Comparison of ENCODE assay signal across 8 cellular contexts in genomic region chr17:7929158-7930029, GRCh38. TPM values are rescaled to one million over a fixed set of nuclear protein-coding genes. Genes with fewer than 3 reads are reported as not detected.
DNase-seq lines count a peak whose midpoint lies in the region; ATAC-seq lines count a peak whose summit lies in the region.

Gene KCNAB3 (minus strand): TSS chr17:7929856. CDS start chr17:7929435, 421 bp downstream.

- H3K4me1 ChIP-seq in effector memory CD4-positive, alpha-beta T cell (ENCODE audit: control insufficient read depth, insufficient read depth, low read length, poor library complexity, severe bottlenecking), result peaks cover 29% of the 10 kb centered on the region

- peak; percentile 69 for DNase-seq in activated CD4-positive, CD25-positive, alpha-beta regulatory T cell treated with anti-CD3 and anti-CD28 coated beads, Interleukin-2, amount 50 U/mL, for 72 hours
- peak; percentile 45 to 49 for DNase-seq in activated CD4-positive, alpha-beta T cell treated with anti-CD3 and anti-CD28 coated beads for 4 hours
- peak in 2 of 3 donors; percentile 53 for DNase-seq in effector memory CD4-positive, alpha-beta T cell
- DNase-seq in naive thymus-derived CD8-positive, alpha-beta T cell, result peak in 5 of 10 donors; percentile 24 to 52 (median 32)
- no peak for DNase-seq in SW480 (ENCODE audit: low spot score)

- H3K27me3 Mint-ChIP-seq in naive thymus-derived CD8-positive, alpha-beta T cell, result no peaks in the 10 kb centered on the region

- peak within 1 kb of the TSS; percentile 60 to 99 (median 90) for H3K27ac Mint-ChIP-seq in naive thymus-derived CD8-positive, alpha-beta T cell

- no peaks in the 10 kb centered on the region for H3K9me3 ChIP-seq in effector memory CD4-positive, alpha-beta T cell (ENCODE audit: control insufficient read depth, low read length)

- POLR2A ChIA-PET in naive thymus-derived CD8-positive, alpha-beta T cell (lab: Charles Lee), result interaction anchor here (1.2 to 6.2 kb wide), 2 partner anchors 12 to 243 kb away, joined by 5 to 110 read pairs; partner anchors contain the start of gene RNF227

- peaks cover 7% of the 10 kb centered on the region for H3K36me3 ChIP-seq in effector memory CD4-positive, alpha-beta T cell (ENCODE audit: control insufficient read depth, insufficient read depth, low read length)

- no peak within 1 kb of the TSS for H3K4me3 ChIP-seq in effector memory CD4-positive, alpha-beta T cell (ENCODE audit: insufficient read depth, low read depth, low read length, poor library complexity, severe bottlenecking)

- H3K4me3 Mint-ChIP-seq in naive thymus-derived CD8-positive, alpha-beta T cell, result peak within 1 kb of the TSS; percentile 87 to 100 (median 98)

- peaks cover 25 to 50% (median 43%) of the 10 kb centered on the region in 4 donors for H3K4me1 Mint-ChIP-seq in naive thymus-derived CD8-positive, alpha-beta T cell

- no peaks in the 10 kb centered on the region for H3K9me3 Mint-ChIP-seq in naive thymus-derived CD8-positive, alpha-beta T cell

- no peak within 1 kb of the TSS for H3K27ac ChIP-seq in effector memory CD4-positive, alpha-beta T cell (ENCODE audit: insufficient read depth, low read length, poor library complexity, severe bottlenecking)

- no peaks in the 10 kb centered on the region for H3K27me3 ChIP-seq in effector memory CD4-positive, alpha-beta T cell (replicated peaks; ENCODE audit: control insufficient read depth, insufficient read depth, low read length, poor library complexity, severe bottlenecking)

- peaks cover 0 to 10% (median 0%) of the 10 kb centered on the region in 3 donors for H3K36me3 Mint-ChIP-seq in naive thymus-derived CD8-positive, alpha-beta T cell

- no peak for ATAC-seq in activated CD4-positive, CD25-positive, alpha-beta regulatory T cell treated with anti-CD3 and anti-CD28 coated beads, Interleukin-2, amount 50 U/mL, for 24 hours
- no peak for ATAC-seq in naive thymus-derived CD8-positive, alpha-beta T cell
- no peak for ATAC-seq in GM21717 (IDR thresholded peaks at IDR 0.05; ENCODE audit: unreplicated experiment)
- no peak for ATAC-seq in HG03025 (IDR thresholded peaks at IDR 0.05; ENCODE audit: low FRiP score, unreplicated experiment)

RNA-seq across cellular contexts. Expression of gene KCNAB3, which starts in this region (rescaled TPM):
- 10 to 100 TPM; 16.1 to 19.4 TPM for total RNA-seq in naive thymus-derived CD8-positive, alpha-beta T cell
- under 1 TPM in 2 of 3 donors, not detected in 1; 0.44 to 0.80 TPM for polyA plus RNA-seq in naive thymus-derived CD8-positive, alpha-beta T cell
